35 cellular contexts compared by ENCODE assay signal in the genomic region with DNA sequence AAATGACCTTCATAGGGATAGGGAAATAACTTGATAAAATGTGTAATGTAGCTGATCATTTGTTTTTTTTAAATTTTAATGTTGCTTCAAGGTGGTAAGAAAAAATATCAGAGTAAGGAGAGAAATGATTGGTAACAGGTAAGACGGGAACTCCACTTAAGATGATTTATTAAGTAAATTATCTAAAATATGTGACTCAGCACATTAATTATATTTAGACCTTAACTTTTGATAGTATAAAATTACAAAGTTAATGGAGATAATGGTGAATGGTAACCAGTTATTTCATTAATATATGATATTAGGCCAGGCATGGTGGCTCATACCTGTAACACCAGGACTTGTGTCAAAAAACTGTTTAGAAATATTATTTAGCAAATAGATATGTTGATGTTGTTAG.
"Had no signal": no experiment of that assay in that cellular context is flagged by ENCODE, and none has a peak within 500 bp of the region (broad histone marks: within the 10 kb centered on the region; RNA-seq: fewer than 3 reads in every experiment).

No MANE protein-coding gene starts in this region.

- H3K36me3 ChIP-seq: MG63 had no signal

- H3K27me3 ChIP-seq: MG63 had no signal

- H3K4me3 ChIP-seq: MG63 had no signal

- DNase-seq: Karpas-422, Kasumi-1, MG63, MM.1S, MV-4-11, NCI-H1048, NCI-H1092, NCI-H1092 treated with DMSO at 0.1 percent for 48 hours, NCI-H1105, NCI-H1105 treated with DMSO at 0.1 percent for 48 hours, NCI-H1417, NCI-H1417 treated with DMSO at 0.1 percent for 48 hours, NCI-H1436, NCI-H1436 treated with DMSO at 0.1 percent for 48 hours, NCI-H146, NCI-H1694, NCI-H1694 treated with DMSO at 0.1 percent for 48 hours, NCI-H187, NCI-H187 treated with DMSO at 0.1 percent for 48 hours, NCI-H1930, NCI-H2029, NCI-H2029 treated with DMSO at 0.1 percent for 48 hours, NCI-H2081, NCI-H2081 treated with DMSO at 0.1 percent for 48 hours, NCI-H2107, NCI-H2171, NCI-H2171 treated with DMSO at 0.1 percent for 48 hours, NCI-H2227 treated with DMSO at 0.1 percent for 48 hours, NCI-H226, NCI-H345, NCI-H446, NCI-H446 treated with DMSO at 0.1 percent for 48 hours, NCI-H510A, NCI-H510A treated with DMSO at 0.1 percent for 48 hours, NCI-H524 had no signal

- H3K9me3 ChIP-seq: MG63 had no signal
